ENCODE assay signal across 8 cellular contexts in genomic region chr12:12266389-12266872, GRCh38. TPM values are rescaled to one million over a fixed set of nuclear protein-coding genes. Genes with fewer than 3 reads are reported as not detected.
DNase-seq lines count a peak whose midpoint lies in the region; ATAC-seq and TF ChIP-seq lines count a peak whose summit lies in the region.

No MANE protein-coding gene starts in this region.

- H3K27ac Mint-ChIP-seq in activated T-cell treated with anti-CD3 and anti-CD28 coated beads, Interleukin-2, amount 50 U/mL, for 24 hours: peak overlapping the region; percentile 83
- H3K27ac Mint-ChIP-seq in T-cell (no peak overlapping the region), osteocyte (ENCODE audit: unreplicated experiment) (peak overlapping the region; percentile 99)

- H3K27me3 Mint-ChIP-seq in activated T-cell treated with anti-CD3 and anti-CD28 coated beads, Interleukin-2, amount 50 U/mL, for 24 hours: peaks cover 46% of the 10 kb centered on the region
- H3K27me3 Mint-ChIP-seq in T-cell (peaks cover 0 to 32% of the 10 kb centered on the region in 2 donors), osteocyte (ENCODE audit: unreplicated experiment) (no peaks in the 10 kb centered on the region)

- CTCF ChIA-PET in T-cell (lab: Charles Lee): interaction anchor here in 1 of 2 donors (0.6 kb wide), 1 partner anchor 126 kb away, joined by 4 read pairs; no protein-coding TSS in a partner anchor

- ATAC-seq in T-cell (replicated peaks in 1 of 4): no peak

- POLR2A ChIA-PET in T-cell (lab: Charles Lee): interaction anchor here (0.6 kb wide), 2 partner anchors 15 to 90 kb away, joined by 3 to 6 read pairs; partner anchors contain the start of gene BORCS5 (in 1 of the 2)

- H3K4me1 Mint-ChIP-seq in activated T-cell treated with anti-CD3 and anti-CD28 coated beads, Interleukin-2, amount 50 U/mL, for 24 hours (ENCODE audit: low read depth): peaks cover 23% of the 10 kb centered on the region
- H3K4me1 Mint-ChIP-seq in T-cell (peaks cover 24 to 35% (median 24%) of the 10 kb centered on the region in 3 donors), osteocyte (ENCODE audit: unreplicated experiment) (peaks cover 31% of the 10 kb centered on the region)

- TF ChIP-seq CTCF in fibroblast of villous mesenchyme (IDR thresholded peaks at IDR 0.05; ENCODE audit: insufficient read depth, low read depth, low read length) (no peak), osteocyte (IDR thresholded peaks at IDR 0.05) (no peak)

- peaks cover 3% of the 10 kb centered on the region for H3K36me3 Mint-ChIP-seq in activated T-cell treated with anti-CD3 and anti-CD28 coated beads, Interleukin-2, amount 50 U/mL, for 24 hours (ENCODE audit: low read depth)
- H3K36me3 Mint-ChIP-seq in T-cell (no peaks in the 10 kb centered on the region), osteocyte (ENCODE audit: unreplicated experiment) (no peaks in the 10 kb centered on the region)

- DNase-seq in activated T-cell treated with anti-CD3 and anti-CD28 coated beads, Interleukin-2, amount 50 U/mL, for 24 hours: no peak
- DNase-seq in activated T-cell treated with anti-CD3 and anti-CD28 coated beads for 4 hours (no peak), T-cell (no peak), fibroblast of villous mesenchyme (ENCODE audit: low read depth) (no peak), osteocyte (ENCODE audit: extremely low spot score, unreplicated experiment) (no peak), NCI-H1930 (lab: John Stamatoyannopoulos, UW) (no peak), NCI-H2029 (lab: John Stamatoyannopoulos, UW) (no peak)
- no peak for DNase-seq in stimulated activated CD4-positive, alpha-beta T cell treated with anti-CD3 and anti-CD28 coated beads, Interleukin-4, amount 100 ng/mL, for 1 hour

- peak overlapping the region; percentile 93 for H3K4me3 ChIP-seq in fibroblast of villous mesenchyme (ENCODE audit: low read depth, low read length)

- peak overlapping the region; percentile 85 for H3K4me3 Mint-ChIP-seq in activated T-cell treated with anti-CD3 and anti-CD28 coated beads, Interleukin-2, amount 50 U/mL, for 24 hours
- peak overlapping the region; percentile 79 to 90 (median 84) for H3K4me3 Mint-ChIP-seq in T-cell
- peak overlapping the region; percentile 85 for H3K4me3 Mint-ChIP-seq in osteocyte (ENCODE audit: unreplicated experiment)

- no peaks in the 10 kb centered on the region for H3K9me3 Mint-ChIP-seq in activated T-cell treated with anti-CD3 and anti-CD28 coated beads, Interleukin-2, amount 50 U/mL, for 24 hours
- H3K9me3 Mint-ChIP-seq in T-cell (no peaks in the 10 kb centered on the region), osteocyte (ENCODE audit: unreplicated experiment) (no peaks in the 10 kb centered on the region)

RNA-seq across cellular contexts. Expression of gene LRP6, which starts 0.4 kb away (rescaled TPM):
- total RNA-seq in T-cell: 1 to 10 TPM; 4.9 to 8.7 (median 6.3) TPM
- 50.1 and 50.3 TPM in 2 replicates for total RNA-seq in fibroblast of villous mesenchyme
- 41.9 and 48.5 TPM in 2 replicates for total RNA-seq in osteocyte

Comparison
In these comparisons a context has a peak if more than half of its experiments do, and no peak if none do; other contexts are left out.
1. H3K27ac Mint-ChIP-seq: peak in activated T-cell treated with anti-CD3 and anti-CD28 coated beads, Interleukin-2, amount 50 U/mL, for 24 hours (single experiment) and osteocyte (single experiment); none in T-cell (0 of 2).
2. Peak in every context shown above with its lines, with median percentiles within 50 percentile points of each other: H3K4me3 Mint-ChIP-seq.